ENCODE assay signal across 35 cellular contexts in the genomic region with DNA sequence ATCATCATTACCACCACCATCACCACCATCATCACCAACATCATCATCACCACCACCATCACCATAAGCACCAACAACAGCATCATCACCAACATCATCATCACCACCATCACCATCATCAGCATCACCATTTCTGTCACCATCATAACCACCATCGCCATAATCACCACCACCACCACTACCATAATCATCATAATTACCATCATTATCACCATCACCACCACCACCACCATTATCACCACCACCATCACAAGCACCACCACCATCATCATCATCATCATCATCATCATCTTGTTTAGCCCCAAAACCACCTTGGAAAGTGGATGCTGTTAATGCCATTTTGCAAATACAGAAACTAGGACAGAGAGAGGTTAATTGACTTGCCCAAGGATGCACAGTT. TPM values are rescaled to one million over a fixed set of nuclear protein-coding genes. Genes with fewer than 3 reads are reported as not detected.
A peak's percentile ranks its signal among the peaks of the same experiment; 100 is the strongest.
DNase-seq lines count a peak whose midpoint lies in the region; ATAC-seq, FAIRE-seq and TF ChIP-seq lines count a peak whose summit lies in the region.
"Had no signal": no experiment of that assay in that cellular context is flagged by ENCODE, and none has a peak within 500 bp of the region (broad histone marks: within the 10 kb centered on the region; RNA-seq: fewer than 3 reads in every experiment).

No MANE protein-coding gene starts in this region.

- H3K79me2 ChIP-seq in HepG2 (ENCODE audit: insufficient read depth, low read length) (no peaks in the 10 kb centered on the region), H1 (ENCODE audit: control insufficient read depth in 1 of 2, insufficient read depth in 2 of 2, low read length in 2 of 2) (no peaks in the 10 kb centered on the region)

- intact Hi-C loops in HepG2 (cut with micrococcal nuclease; ENCODE audit: unreplicated experiment) = no loop called here
- intact Hi-C loops in right lobe of liver (cut with DNase I) = no loop called here

- DNase-seq in HepG2 (ENCODE audit: low spot score) = no peak
- no peak for DNase-seq in right lobe of liver
- no peak for DNase-seq in HTR-8/SVneo (ENCODE audit: insufficient read length, low spot score)
- no peak for DNase-seq in H1 (ENCODE audit: low read depth in 1 of 2, low spot score in 2 of 2)
- DNase-seq in CD1c-positive myeloid dendritic cell (ENCODE audit: extremely low spot score) = no peak
- no peak for DNase-seq in GM12891 (ENCODE audit: insufficient read length, low spot score)
- DNase-seq in ACHN = no peak
- DNase-seq: 8988T; AML-193; BE2C; C1 segment of cervical spinal cord; Caco-2; Calu3; CD4-positive, alpha-beta memory T cell; CD4-positive, alpha-beta T cell; CD4-positive, CD25-positive, alpha-beta regulatory T cell; CD8-positive, alpha-beta T cell; COR-L47; DMS 273 treated with DMSO at 0.1 percent for 48 hours; DMS153; DMS53; DMS79; DMS79 treated with DMSO at 0.1 percent for 48 hours; DND-41; EL had no signal

- no peak for ATAC-seq in HepG2
- ATAC-seq in right lobe of liver = no peak
- ATAC-seq: A549; CD8-positive, alpha-beta T cell had no signal

- POLR2A ChIA-PET in HepG2 (lab: Yijun Ruan, JAX) (interaction anchor here (1.1 kb wide), 1 partner anchor 20 kb away, joined by 3 read pairs; no protein-coding TSS in a partner anchor), HEK293 (lab: Yijun Ruan, JAX) (no interaction called here), H1 (lab: Charles Lee; ENCODE audit: partially characterized antibody) (interaction anchor here (1.0 to 3.2 kb wide), 3 partner anchors 10 to 12 kb away, joined by 3 to 14 read pairs (median 4); no protein-coding TSS in a partner anchor)

- no peak overlapping the region for H4K91ac ChIP-seq in H1 (replicated peaks; ENCODE audit: insufficient read length, low read length)

- no peaks in the 10 kb centered on the region for H3K9me3 ChIP-seq in HepG2 (ENCODE audit: low read length)
- H3K9me3 ChIP-seq in right lobe of liver = no peaks in the 10 kb centered on the region
- H3K9me3 ChIP-seq in HEK293 (ENCODE audit: control insufficient read depth, insufficient read depth, low read depth, low read length) = no peaks in the 10 kb centered on the region
- peaks cover 0 to 4% of the 10 kb centered on the region in 2 experiments; a peak in 1 of 4 replicates for H3K9me3 ChIP-seq in H1 (ENCODE audit: insufficient read depth in 2 of 2, low read depth in 1 of 2, low read length in 1 of 2)
- H3K9me3 ChIP-seq: A549, BE2C, Caco-2 had no signal

- H2BK120ac ChIP-seq in H1 (replicated peaks; ENCODE audit: low read depth, low read length) = no peak overlapping the region

- no peak overlapping the region for H2BK5ac ChIP-seq in H1 (ENCODE audit: low read depth, low read length)

- TF ChIP-seq POLR2A in HepG2 (IDR thresholded peaks at IDR 0.05; ENCODE audit: insufficient read depth in 1 of 2, low read depth in 2 of 2, low read length in 2 of 2) (no peak), right lobe of liver (IDR thresholded peaks at IDR 0.05) (no peak), H1 (IDR thresholded peaks at IDR 0.05; ENCODE audit: control extremely low read depth in 1 of 2, low read depth in 2 of 2, low read length in 2 of 2) (no peak), GM12891 (IDR thresholded peaks at IDR 0.05; ENCODE audit: low read depth, low read length) (no peak)

- H3K18ac ChIP-seq in H1 (ENCODE audit: extremely low read depth, low read length) = no peak overlapping the region

- H3K27me3 ChIP-seq in HepG2 (ENCODE audit: control insufficient read depth in 1 of 2, insufficient read depth in 2 of 2, low read length in 2 of 2) = peaks cover 2 to 18% of the 10 kb centered on the region in 2 experiments; a peak in 2 of 5 replicates
- no peaks in the 10 kb centered on the region for H3K27me3 ChIP-seq in right lobe of liver
- peaks cover 0 to 6% (median 0%) of the 10 kb centered on the region in 4 experiments; a peak in 4 of 7 replicates for H3K27me3 ChIP-seq in H1 (replicated peaks in 1 of 4; ENCODE audit: control insufficient read depth in 3 of 4, extremely low read depth in 1 of 4, insufficient read depth in 3 of 4, low read length in 3 of 4)
- H3K27me3 ChIP-seq: BE2C; BLaER1; BLaER1 treated with 17β-estradiol and CSF1 and Interleukin-3, amounts not matched to agents 10 nM and 100 nM had no signal

- H3K27ac ChIP-seq in HepG2 (ENCODE audit: extremely low read length, insufficient read depth, low read length) (no peak overlapping the region), right lobe of liver (no peak overlapping the region), HEK293 (ENCODE audit: extremely low read depth, low read depth, low read length) (no peak overlapping the region), H1 (ENCODE audit: low read depth, low read length) (no peak overlapping the region)
- H3K27ac ChIP-seq: 22Rv1; A549; BLaER1; BLaER1 treated with 17β-estradiol and CSF1 and Interleukin-3, amounts not matched to agents 10 nM and 100 nM; C4-2B had no signal

- in situ Hi-C loops in HepG2 (cut with HindIII; ENCODE audit: extremely low pct_ligation_motif_present, low pct_unique_long_range_greater_than_20kb) = no loop called here
- in situ Hi-C loops in ACHN (cut with HindIII; ENCODE audit: low pct_ligation_motif_present, low pct_unique_long_range_greater_than_20kb, low sequenced_read_pairs) = no loop called here

- no peak overlapping the region for H3K23ac ChIP-seq in H1 (ENCODE audit: insufficient read length)

- no peak overlapping the region for H3K9ac ChIP-seq in HepG2 (ENCODE audit: insufficient read depth, low read depth, low read length)
- no peak overlapping the region for H3K9ac ChIP-seq in H1 (replicated peaks in 1 of 4; ENCODE audit: extremely low read depth in 1 of 4, low read depth in 3 of 4, low read length in 3 of 4)
- H3K9ac ChIP-seq: BLaER1; BLaER1 treated with 17β-estradiol and CSF1 and Interleukin-3, amounts not matched to agents 10 nM and 100 nM had no signal

- WGBS in HepG2 (ENCODE audit: low lambda C conversion rate) = 34% methylated on average over 1 of the region's 1 CpG
- WGBS in right lobe of liver (ENCODE audit: insufficient coverage, low coverage, low lambda C conversion rate, missing lambda C conversion rate) = 92% methylated on average over 1 of the region's 1 CpG
- 85% methylated on average over 1 of the region's 1 CpG; no CpG with 5 or more reads in 1 of the 2 experiments for WGBS in H1 (ENCODE audit: extremely low coverage in 1 of 2, insufficient coverage in 1 of 2, insufficient read length in 1 of 2, insufficient replicate concordance in 2 of 2, low coverage in 1 of 2, low lambda C conversion rate in 2 of 2, missing lambda C conversion rate in 1 of 2), 2 experiments

- FAIRE-seq in HepG2 (lab: Jason Lieb, UNC) (no peak), HTR-8/SVneo (lab: Jason Lieb, UNC) (peak; percentile 77), H1 (lab: Jason Lieb, UNC) (no peak), GM12891 (lab: Jason Lieb, UNC) (no peak)
- FAIRE-seq: A204.1, A549, D721Med had no signal

- TF ChIP-seq CTCF in HepG2 (CRISPR knock-in tag; IDR thresholded peaks at IDR 0.05) = no peak
- TF ChIP-seq CTCF in right lobe of liver (IDR thresholded peaks at IDR 0.05) = no peak
- TF ChIP-seq CTCF in HEK293 (tag by site-specific recombination; IDR thresholded peaks at IDR 0.05) = no peak
- no peak for TF ChIP-seq CTCF in H1 (IDR thresholded peaks at IDR 0.05; ENCODE audit: control extremely low read depth in 1 of 3, insufficient read depth in 1 of 3, low read depth in 1 of 3, low read length in 3 of 3)

- CTCF ChIA-PET in HepG2 (lab: Yijun Ruan, JAX; ENCODE audit: low intra/inter-chr PET ratio, low total read pairs) (no interaction called here), HEK293 (lab: Yijun Ruan, JAX) (interaction anchor here (1.0 kb wide), 1 partner anchor 33 kb away, joined by 4 read pairs; no protein-coding TSS in a partner anchor), H1 (lab: Charles Lee; ENCODE audit: partially characterized antibody) (interaction anchor here (0.7 to 2.2 kb wide), 4 partner anchors 33 to 252 kb away, joined by 3 to 7 read pairs (median 4); no protein-coding TSS in a partner anchor)

- H3K36me3 ChIP-seq in HepG2 (replicated peaks in 1 of 2; ENCODE audit: control insufficient read depth in 1 of 2, insufficient read depth in 2 of 2, low read length in 2 of 2) = no peaks in the 10 kb centered on the region
- no peaks in the 10 kb centered on the region for H3K36me3 ChIP-seq in right lobe of liver
- no peaks in the 10 kb centered on the region for H3K36me3 ChIP-seq in HEK293 (ENCODE audit: control insufficient read depth in 2 of 2, insufficient read depth in 1 of 2, low read length in 2 of 2)
- no peaks in the 10 kb centered on the region for H3K36me3 ChIP-seq in H1 (ENCODE audit: control insufficient read depth in 2 of 4, insufficient read depth in 4 of 4, low read length in 3 of 4)
- H3K36me3 ChIP-seq: BE2C; BLaER1; BLaER1 treated with 17β-estradiol and CSF1 and Interleukin-3, amounts not matched to agents 10 nM and 100 nM had no signal

- no TSS peak for BruUV-seq in HepG2 (replicated peaks; lab: Mats Ljungman, UMichigan)

- H2BK12ac ChIP-seq in H1 (ENCODE audit: low read depth, low read length) = no peak overlapping the region

- no peak overlapping the region for H2AFZ ChIP-seq in HepG2 (ENCODE audit: low read length)
- no peak overlapping the region for H2AFZ ChIP-seq in H1 (ENCODE audit: low read length)

- no peak overlapping the region for H4K8ac ChIP-seq in H1 (ENCODE audit: extremely low read depth, insufficient read depth, low read length)

- H3K14ac ChIP-seq in H1 (ENCODE audit: insufficient read length) = no peak overlapping the region

- H3K4me1 ChIP-seq in HepG2 (ENCODE audit: insufficient read depth, low read length) (no peaks in the 10 kb centered on the region), right lobe of liver (no peaks in the 10 kb centered on the region), HEK293 (ENCODE audit: control insufficient read depth, insufficient read depth, low read length) (no peaks in the 10 kb centered on the region), H1 (replicated peaks in 1 of 4; ENCODE audit: control insufficient read depth in 3 of 4, insufficient read depth in 4 of 4, low read length in 3 of 4) (no peaks in the 10 kb centered on the region)
- H3K4me1 ChIP-seq: A549; BE2C; BLaER1; BLaER1 treated with 17β-estradiol and CSF1 and Interleukin-3, amounts not matched to agents 10 nM and 100 nM; Caco-2 had no signal

- no peak overlapping the region for H3K4ac ChIP-seq in H1 (replicated peaks; ENCODE audit: insufficient read length, low read depth, low read length)

- peak overlapping the region; percentile 78 for H3K56ac ChIP-seq in H1 (replicated peaks; ENCODE audit: insufficient read length, low read depth, low read length)

- no peak overlapping the region for H2AK5ac ChIP-seq in H1 (ENCODE audit: low read depth, low read length)

- H3K4me2 ChIP-seq in HepG2 (ENCODE audit: low read depth, low read length) (no peak overlapping the region), H1 (ENCODE audit: insufficient read depth in 1 of 2, low read depth in 2 of 2, low read length in 2 of 2) (no peak overlapping the region)
- H3K4me2 ChIP-seq: A549; BLaER1; BLaER1 treated with 17β-estradiol and CSF1 and Interleukin-3, amounts not matched to agents 10 nM and 100 nM had no signal

- TF ChIP-seq RAD21 in HepG2 (CRISPR knock-in tag; IDR thresholded peaks at IDR 0.05) (no peak), H1 (IDR thresholded peaks at IDR 0.05 in 1 of 2, conservative IDR thresholded peaks at IDR 0.05 in 1 of 2; ENCODE audit: low read depth in 2 of 2, low read length in 2 of 2) (no peak)

- no peak overlapping the region for H2BK20ac ChIP-seq in H1 (ENCODE audit: low read length)

- no peak overlapping the region for H3K4me3 ChIP-seq in HepG2 (replicated peaks in 1 of 3; ENCODE audit: insufficient read depth in 1 of 3, low read depth in 2 of 3, low read length in 3 of 3)
- H3K4me3 ChIP-seq in right lobe of liver = no peak overlapping the region
- no peak overlapping the region for H3K4me3 ChIP-seq in HEK293 (ENCODE audit: low read depth, low read length)
- H3K4me3 ChIP-seq in H1 (ENCODE audit: extremely low read depth in 1 of 4, insufficient read depth in 2 of 4, low read depth in 3 of 4, low read length in 4 of 4) = no peak overlapping the region
- H3K4me3 ChIP-seq: A549; BLaER1; BLaER1 treated with 17β-estradiol and CSF1 and Interleukin-3, amounts not matched to agents 10 nM and 100 nM had no signal

- TF ChIP-seq EP300 in HepG2 (IDR thresholded peaks at IDR 0.05; ENCODE audit: low read depth in 2 of 2, low read length in 2 of 2) = no peak
- TF ChIP-seq EP300 in HepG2 (CRISPR knock-in tag; IDR thresholded peaks at IDR 0.05; ENCODE audit: borderline replicate concordance) = no peak
- no peak for TF ChIP-seq EP300 in H1 (IDR thresholded peaks at IDR 0.05; ENCODE audit: borderline replicate concordance in 1 of 2, low read depth in 2 of 2, low read length in 2 of 2)

- no peak overlapping the region for H2BK15ac ChIP-seq in H1 (ENCODE audit: low read length)

- no peaks in the 10 kb centered on the region for H3K79me1 ChIP-seq in H1 (ENCODE audit: low read depth, low read length)

- peaks cover 5% of the 10 kb centered on the region; the same call in 1 of the 2 replicates for H3K23me2 ChIP-seq in H1 (ENCODE audit: low read depth, low read length)

- no peak overlapping the region for H4K5ac ChIP-seq in H1 (ENCODE audit: insufficient read length, low read depth, low read length)

- H4K20me1 ChIP-seq in HepG2 (ENCODE audit: insufficient read depth, low read length) (no peaks in the 10 kb centered on the region), H1 (replicated peaks in 1 of 2; ENCODE audit: control insufficient read depth in 1 of 2, insufficient read depth in 2 of 2, low read length in 2 of 2) (no peaks in the 10 kb centered on the region)
- H4K20me1 ChIP-seq: BLaER1; BLaER1 treated with 17β-estradiol and CSF1 and Interleukin-3, amounts not matched to agents 10 nM and 100 nM had no signal

RNA-seq across cellular contexts. Expression of a gene that starts 22.5 kb away (rescaled TPM):
- 38.6 and 44.3 TPM in 2 replicates for total RNA-seq in HepG2 (2016; rRNA removed; fragmentation: Illumina TruSeq; extraction: Trizol)
- total RNA-seq in HepG2 (2016; cell fraction: cytosol; rRNA removed; fragmentation: Illumina TruSeq; extraction: Trizol; ENCODE audit: low read depth) = 53.6 and 65.2 TPM in 2 replicates
- 39.6 and 42.8 TPM in 2 replicates for total RNA-seq in HepG2 (2016; cell fraction: insoluble cytoplasmic fraction; rRNA removed; fragmentation: Illumina TruSeq; extraction: Trizol)
- total RNA-seq in HepG2 (2016; cell fraction: membrane; rRNA removed; fragmentation: Illumina TruSeq; extraction: Trizol) = 110 and 117 TPM in 2 replicates
- total RNA-seq in HepG2 (2016; cell fraction: nucleus; rRNA removed; fragmentation: Illumina TruSeq; extraction: Trizol) = 21.4 and 29.3 TPM in 2 replicates
- 32.7 and 38.0 TPM in 2 replicates for polyA plus RNA-seq in HepG2 (2011; rRNA removed)
- 27.0 and 40.8 TPM in 2 replicates for polyA plus RNA-seq in HepG2 (2011; cell fraction: cytosol; rRNA removed)
- 23.2 and 28.1 TPM in 2 replicates for polyA plus RNA-seq in HepG2 (2011; cell fraction: nucleus; rRNA removed)
- 108 and 112 TPM in 2 replicates for polyA plus RNA-seq in HepG2 (2012)
- polyA plus RNA-seq in HepG2 (2016; cell fraction: cytosol; fragmentation: Illumina TruSeq; extraction: Trizol; ENCODE audit: low read depth) = 238 and 250 TPM in 2 replicates
- 120 and 152 TPM in 2 replicates for polyA plus RNA-seq in HepG2 (2016; cell fraction: insoluble cytoplasmic fraction; fragmentation: Illumina TruSeq; extraction: Trizol; ENCODE audit: low read depth)
- polyA plus RNA-seq in HepG2 (2016; cell fraction: membrane; fragmentation: Illumina TruSeq; extraction: Trizol; ENCODE audit: low read depth) = 340 and 368 TPM in 2 replicates
- 110 and 112 TPM in 2 replicates for polyA plus RNA-seq in HepG2 (2016; cell fraction: nucleus; fragmentation: Illumina TruSeq; extraction: Trizol; ENCODE audit: insufficient read depth, low read depth)
- polyA minus RNA-seq in HepG2 (2011; rRNA and poly(A)+ RNA removed; ENCODE audit: low replicate concordance) = 0.12 and 20.9 TPM in 2 replicates
- 34.7 and 39.2 TPM in 2 replicates for polyA minus RNA-seq in HepG2 (2011; cell fraction: cytosol; rRNA and poly(A)+ RNA removed)
- 19.4 and 21.5 TPM in 2 replicates for polyA minus RNA-seq in HepG2 (2011; cell fraction: nucleus; rRNA and poly(A)+ RNA removed)
- 10 to 100 TPM; 10.4 to 30.2 (median 20.1) TPM for total RNA-seq in right lobe of liver
- total RNA-seq in H1 (2021; fragmentation: NEBNext Ultra II Directional; extraction: Animal tissue kit (Norgen Biotek cat#: 25700)) = 5.6 and 7.4 TPM in 2 replicates
- 1.8 and 2.3 TPM in 2 replicates for polyA plus RNA-seq in H1 (2011; rRNA removed)
- 2.2 TPM for polyA plus RNA-seq in H1 (2011; cell fraction: cytosol; rRNA removed)
- 2.4 TPM for polyA plus RNA-seq in H1 (2011; cell fraction: nucleus; rRNA removed)
- 4.4 to 6.6 TPM (median 4.5 TPM) in 4 replicates for polyA plus RNA-seq in H1 (2012, experiment 1 of 2)
- 3.6 TPM for polyA plus RNA-seq in H1 (2012, experiment 2 of 2)
- polyA plus RNA-seq in H1 (2013, experiment 1 of 2) = 8.6 TPM
- 8.6 TPM for polyA plus RNA-seq in H1 (2013, experiment 2 of 2)
- 0.34 and 0.41 TPM in 2 replicates for polyA minus RNA-seq in H1 (2011; rRNA and poly(A)+ RNA removed)
- polyA minus RNA-seq in H1 (2011; cell fraction: cytosol; rRNA and poly(A)+ RNA removed) = 2.3 TPM
- 1.4 TPM for polyA minus RNA-seq in H1 (2011; cell fraction: nucleus; rRNA and poly(A)+ RNA removed)
- polyA plus RNA-seq in GM12891 (2012; ENCODE audit: low read depth, missing spikeins) = 0.04 TPM
- total RNA-seq: G401 had no signal
- polyA plus RNA-seq: CD14-positive monocyte had no signal

RNA-seq across cellular contexts. Expression of a gene that starts 44.4 kb away (rescaled TPM):
- total RNA-seq in HepG2 (2016; rRNA removed; fragmentation: Illumina TruSeq; extraction: Trizol) (13.5 and 26.5 TPM in 2 replicates), right lobe of liver (10 to 100 TPM; 14.4 to 33.6 (median 16.7) TPM)
- 3.2 TPM in 2 replicates for total RNA-seq in HepG2 (2016; cell fraction: cytosol; rRNA removed; fragmentation: Illumina TruSeq; extraction: Trizol; ENCODE audit: low read depth)
- total RNA-seq in HepG2 (2016; cell fraction: insoluble cytoplasmic fraction; rRNA removed; fragmentation: Illumina TruSeq; extraction: Trizol) = 14.3 and 26.3 TPM in 2 replicates
- 8.5 and 8.6 TPM in 2 replicates for total RNA-seq in HepG2 (2016; cell fraction: membrane; rRNA removed; fragmentation: Illumina TruSeq; extraction: Trizol)
- total RNA-seq in HepG2 (2016; cell fraction: nucleus; rRNA removed; fragmentation: Illumina TruSeq; extraction: Trizol) = 23.1 and 27.3 TPM in 2 replicates
- polyA plus RNA-seq in HepG2 (2011; rRNA removed) (21.5 and 27.5 TPM in 2 replicates), H1 (2011; rRNA removed) (20.5 and 20.8 TPM in 2 replicates)
- 23.9 and 24.3 TPM in 2 replicates for polyA plus RNA-seq in HepG2 (2011; cell fraction: cytosol; rRNA removed)
- polyA plus RNA-seq in HepG2 (2011; cell fraction: nucleus; rRNA removed) = 10.0 and 11.8 TPM in 2 replicates
- 14.9 and 20.0 TPM in 2 replicates for polyA plus RNA-seq in HepG2 (2012)
- polyA plus RNA-seq in HepG2 (2016; cell fraction: cytosol; fragmentation: Illumina TruSeq; extraction: Trizol; ENCODE audit: low read depth) = 2.4 and 2.6 TPM in 2 replicates
- 11.3 and 11.9 TPM in 2 replicates for polyA plus RNA-seq in HepG2 (2016; cell fraction: insoluble cytoplasmic fraction; fragmentation: Illumina TruSeq; extraction: Trizol; ENCODE audit: low read depth)
- 4.4 and 5.3 TPM in 2 replicates for polyA plus RNA-seq in HepG2 (2016; cell fraction: membrane; fragmentation: Illumina TruSeq; extraction: Trizol; ENCODE audit: low read depth)
- 30.1 and 33.2 TPM in 2 replicates for polyA plus RNA-seq in HepG2 (2016; cell fraction: nucleus; fragmentation: Illumina TruSeq; extraction: Trizol; ENCODE audit: insufficient read depth, low read depth)
- 40.2 and 48.7 TPM in 2 replicates for polyA minus RNA-seq in HepG2 (2011; rRNA and poly(A)+ RNA removed; ENCODE audit: low replicate concordance)
- polyA minus RNA-seq in HepG2 (2011; cell fraction: cytosol; rRNA and poly(A)+ RNA removed) = 14.6 and 15.2 TPM in 2 replicates
- polyA minus RNA-seq in HepG2 (2011; cell fraction: nucleus; rRNA and poly(A)+ RNA removed) = 14.5 TPM in 2 replicates
- total RNA-seq in H1 (2021; fragmentation: NEBNext Ultra II Directional; extraction: Animal tissue kit (Norgen Biotek cat#: 25700)) = 16.4 and 16.9 TPM in 2 replicates
- 17.4 TPM for polyA plus RNA-seq in H1 (2011; cell fraction: cytosol; rRNA removed)
- polyA plus RNA-seq in H1 (2011; cell fraction: nucleus; rRNA removed) = 20.6 TPM
- polyA plus RNA-seq in H1 (2012, experiment 1 of 2) = 12.0 to 19.7 TPM (median 17.1 TPM) in 4 replicates
- 22.2 TPM for polyA plus RNA-seq in H1 (2012, experiment 2 of 2)
- polyA plus RNA-seq in H1 (2013, experiment 1 of 2) = 17.9 TPM
- 20.4 TPM for polyA plus RNA-seq in H1 (2013, experiment 2 of 2)
- polyA minus RNA-seq in H1 (2011; rRNA and poly(A)+ RNA removed) = 21.6 and 22.8 TPM in 2 replicates
- 10.4 TPM for polyA minus RNA-seq in H1 (2011; cell fraction: cytosol; rRNA and poly(A)+ RNA removed)
- polyA minus RNA-seq in H1 (2011; cell fraction: nucleus; rRNA and poly(A)+ RNA removed) = 13.4 TPM
- polyA plus RNA-seq in GM12891 (2012; ENCODE audit: low read depth, missing spikeins) = 15.9 TPM
